8 cellular contexts compared by ENCODE assay signal in the genomic region with DNA sequence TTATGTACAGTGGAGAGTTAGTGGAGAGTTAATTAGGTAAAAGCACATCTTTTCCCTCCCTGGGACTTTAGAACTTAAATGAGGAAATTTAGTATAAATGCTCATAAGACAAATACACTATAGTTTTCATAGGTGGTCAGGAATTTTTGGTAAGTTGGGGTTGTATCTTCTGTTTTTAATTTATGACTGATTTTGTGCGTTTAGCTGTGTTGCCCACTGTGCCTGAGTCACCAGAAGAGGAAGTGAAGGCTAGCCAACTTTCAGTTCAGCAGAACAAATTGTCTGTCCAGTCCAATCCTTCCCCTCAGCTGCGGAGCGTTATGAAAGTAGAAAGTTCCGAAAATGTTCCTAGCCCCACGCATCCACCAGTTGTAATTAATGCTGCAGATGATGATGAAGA. TPM values are rescaled to one million over a fixed set of nuclear protein-coding genes. Genes with fewer than 3 reads are reported as not detected.
DNase-seq lines count a peak whose midpoint lies in the region; ATAC-seq and TF ChIP-seq lines count a peak whose summit lies in the region.
"Not testable (repeated sequence)": the region's sequence is repeated elsewhere in the genome, so short reads cannot be mapped to it uniquely, and the experiment has no call there.

No MANE protein-coding gene starts in this region.

- intact Hi-C loops in MCF 10A (cut with micrococcal nuclease); sciatic nerve (cut with DNase I); uterus (cut with DNase I; ENCODE audit: low total_unique reads): not testable (repeated sequence)

- not testable (repeated sequence) for H3K4me3 ChIP-seq in NB4 (ENCODE audit: low read depth, low read length); fibroblast of pulmonary artery (replicated peaks; ENCODE audit: low read depth, low read length); uterus

- H3K27me3 ChIP-seq in uterus = not testable (repeated sequence)

- H3K4me3 Mint-ChIP-seq in activated CD8-positive, alpha-beta T cell treated with anti-CD3 and anti-CD28 coated beads, Interleukin-2, amount 10 ng/mL, durations not matched to agents 7 days and 5 days; MCF 10A (ENCODE audit: unreplicated experiment): not testable (repeated sequence)

- POLR2A ChIA-PET in activated CD8-positive, alpha-beta T cell treated with anti-CD3 and anti-CD28 coated beads, Interleukin-2, amount 10 ng/mL, durations not matched to agents 7 days and 5 days (lab: Charles Lee) = not testable (repeated sequence)
- POLR2A ChIA-PET in MCF 10A (lab: Yijun Ruan, JAX) = interaction anchor here (0.6 to 2.9 kb wide), 7 partner anchors 9 to 203 kb away, joined by 3 to 12 read pairs (median 3); a partner anchor contains a TSS

- H3K36me3 ChIP-seq in uterus = not testable (repeated sequence)

- TF ChIP-seq POLR2A in NB4 (IDR thresholded peaks at IDR 0.05; ENCODE audit: extremely low read depth, insufficient read length); uterus (IDR thresholded peaks at IDR 0.05): not testable (repeated sequence)

- H3K27me3 Mint-ChIP-seq in activated CD8-positive, alpha-beta T cell treated with anti-CD3 and anti-CD28 coated beads, Interleukin-2, amount 10 ng/mL, durations not matched to agents 7 days and 5 days (ENCODE audit: low read depth); MCF 10A (ENCODE audit: insufficient read depth, unreplicated experiment): not testable (repeated sequence)

- H3K9me3 ChIP-seq in uterus = not testable (repeated sequence)

- DNase-seq in EH (ENCODE audit: low read depth) (peak; percentile 21), NB4 (ENCODE audit: low read depth) (peak; percentile 21), fibroblast of pulmonary artery (ENCODE audit: low read depth) (peak; percentile 10), iris pigment epithelial cell (ENCODE audit: low read depth) (peak; percentile 53)
- DNase-seq in activated CD8-positive, alpha-beta T cell treated with anti-CD3 and anti-CD28 coated beads, Interleukin-2, amount 10 ng/mL, durations not matched to agents 7 days and 5 days; MCF 10A (ENCODE audit: unreplicated experiment); sciatic nerve (ENCODE audit: low spot score); uterus: not testable (repeated sequence)

- not testable (repeated sequence) for BruUV-seq in MCF 10A (replicated peaks; lab: Mats Ljungman, UMichigan)

- not testable (repeated sequence) for ATAC-seq in activated CD8-positive, alpha-beta T cell treated with anti-CD3 and anti-CD28 coated beads, Interleukin-2, amount 10 ng/mL, durations not matched to agents 7 days and 5 days
- ATAC-seq in sciatic nerve = peak; percentile 38

- not testable (repeated sequence) for H3K4me1 ChIP-seq in uterus

- CTCF ChIA-PET in activated CD8-positive, alpha-beta T cell treated with anti-CD3 and anti-CD28 coated beads, Interleukin-2, amount 10 ng/mL, durations not matched to agents 7 days and 5 days (lab: Charles Lee) = not testable (repeated sequence)
- CTCF ChIA-PET in MCF 10A (lab: Yijun Ruan, JAX) = interaction anchor here (0.6 to 2.2 kb wide), 2 partner anchors 324 to 494 kb away, joined by 3 to 8 read pairs; no protein-coding TSS in a partner anchor

- H3K9me3 Mint-ChIP-seq in activated CD8-positive, alpha-beta T cell treated with anti-CD3 and anti-CD28 coated beads, Interleukin-2, amount 10 ng/mL, durations not matched to agents 7 days and 5 days (ENCODE audit: insufficient read depth); MCF 10A (ENCODE audit: unreplicated experiment): not testable (repeated sequence)

- H3K36me3 Mint-ChIP-seq in activated CD8-positive, alpha-beta T cell treated with anti-CD3 and anti-CD28 coated beads, Interleukin-2, amount 10 ng/mL, durations not matched to agents 7 days and 5 days (ENCODE audit: low read depth) = peaks cover 57% of the 10 kb centered on the region
- peaks cover 100% of the 10 kb centered on the region for H3K36me3 Mint-ChIP-seq in MCF 10A (ENCODE audit: insufficient read depth, unreplicated experiment)

- peak overlapping the region; percentile 46 to 52 for H3K27ac ChIP-seq in uterus

- not testable (repeated sequence) for TF ChIP-seq CTCF in NB4 (IDR thresholded peaks at IDR 0.05; ENCODE audit: low read depth, low read length); MCF 10A (IDR thresholded peaks at IDR 0.05; ENCODE audit: unreplicated experiment); fibroblast of pulmonary artery (IDR thresholded peaks at IDR 0.05; ENCODE audit: low read length, missing control alignments); uterus (IDR thresholded peaks at IDR 0.05)

- peak overlapping the region; percentile 14 for H3K27ac Mint-ChIP-seq in activated CD8-positive, alpha-beta T cell treated with anti-CD3 and anti-CD28 coated beads, Interleukin-2, amount 10 ng/mL, durations not matched to agents 7 days and 5 days
- peak overlapping the region; percentile 20 for H3K27ac Mint-ChIP-seq in MCF 10A (ENCODE audit: low read depth, unreplicated experiment)

- not testable (repeated sequence) for H3K4me1 Mint-ChIP-seq in activated CD8-positive, alpha-beta T cell treated with anti-CD3 and anti-CD28 coated beads, Interleukin-2, amount 10 ng/mL, durations not matched to agents 7 days and 5 days (ENCODE audit: low read depth); MCF 10A (ENCODE audit: insufficient read depth, unreplicated experiment)

RNA-seq across cellular contexts. Expression of a gene that starts 32.2 kb away (rescaled TPM):
- total RNA-seq in activated CD8-positive, alpha-beta T cell treated with anti-CD3 and anti-CD28 coated beads, Interleukin-2, amount 10 ng/mL, durations not matched to agents 7 days and 5 days = 100 to 1,000 TPM; 187 to 201 TPM
- total RNA-seq in MCF 10A (2022) = 358 and 423 TPM in 2 replicates
- 76.4 TPM for total RNA-seq in sciatic nerve
- total RNA-seq in uterus = 100 to 1,000 TPM in 3 of 4 donors, 10 to 100 TPM in 1; 32.5 to 105 (median 103) TPM

RNA-seq across cellular contexts. Expression of a gene that starts 33.8 kb away (rescaled TPM):
- total RNA-seq in activated CD8-positive, alpha-beta T cell treated with anti-CD3 and anti-CD28 coated beads, Interleukin-2, amount 10 ng/mL, durations not matched to agents 7 days and 5 days = 10 to 100 TPM; 16.3 to 18.4 TPM
- total RNA-seq in MCF 10A (2022) = 68.2 and 69.8 TPM in 2 replicates
- total RNA-seq in sciatic nerve = 52.3 TPM
- 10 to 100 TPM in 3 of 4 donors, 1 to 10 TPM in 1; 2.3 to 63.2 (median 30.6) TPM for total RNA-seq in uterus

RNA-seq across cellular contexts. Expression of a gene that starts 33.8 kb away (rescaled TPM):
- total RNA-seq in activated CD8-positive, alpha-beta T cell treated with anti-CD3 and anti-CD28 coated beads, Interleukin-2, amount 10 ng/mL, durations not matched to agents 7 days and 5 days = 10 to 100 TPM; 79.0 to 84.0 TPM
- total RNA-seq in MCF 10A (2022) (148 and 156 TPM in 2 replicates), sciatic nerve (84.7 TPM), uterus (100 to 1,000 TPM in 1 of 4 donors, 10 to 100 TPM in 3; 60.9 to 179 (median 87.1) TPM)
